1 cellular context compared by ENCODE assay signal in the genomic region with DNA sequence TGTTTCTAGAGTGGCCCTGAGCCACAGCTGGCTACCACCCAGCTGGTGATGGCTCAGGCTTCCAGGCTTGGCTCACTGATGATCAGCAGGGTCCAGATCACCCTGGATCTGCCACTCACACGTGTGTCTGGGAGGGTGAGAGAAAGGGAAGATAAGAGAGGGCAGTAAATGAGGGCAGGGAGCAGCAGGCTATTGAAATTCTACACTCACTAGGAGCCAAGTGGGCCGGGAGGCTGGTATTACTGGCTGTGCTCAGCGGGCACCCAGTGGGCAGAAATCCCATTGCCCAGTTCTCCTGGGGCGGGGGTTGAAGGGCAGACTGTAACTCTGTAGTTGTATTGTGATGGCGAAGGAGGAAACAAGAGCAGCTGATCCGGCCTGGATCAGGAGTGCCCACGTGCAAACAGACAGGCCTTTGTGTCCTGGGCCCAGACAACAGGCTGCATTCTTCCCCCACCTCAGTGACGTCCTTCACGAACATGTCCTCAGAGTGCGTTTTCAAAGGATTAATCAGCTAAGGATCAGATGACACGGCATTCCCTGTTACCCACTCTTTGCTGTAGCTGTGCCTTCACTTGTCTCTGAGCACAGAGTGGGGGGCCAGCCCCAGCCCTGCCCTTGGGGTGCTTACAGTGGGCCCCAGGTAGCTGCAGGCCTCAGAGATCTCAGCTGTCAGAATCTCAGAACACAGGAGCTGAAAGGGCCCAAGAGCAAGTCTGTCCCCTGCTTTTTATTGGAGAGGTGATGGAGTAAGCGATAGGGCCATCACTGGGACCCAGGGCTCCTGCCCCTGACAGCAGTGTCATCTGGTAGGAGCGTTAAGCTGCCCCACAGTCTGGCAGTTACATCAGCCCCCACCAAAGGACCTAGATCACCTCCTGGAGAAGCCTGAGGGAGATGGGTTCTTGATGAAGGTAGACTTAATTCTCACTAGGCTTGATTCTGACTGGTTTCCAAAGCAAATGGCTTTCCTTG.
TF ChIP-seq lines count a peak whose summit lies in the region.

No MANE protein-coding gene starts in this region.

TF ChIP-seq in HepG2, 621 proteins besides CTCF, POLR2A, EP300 and RAD21 (continued from another document and continues in another):
- 0 out of 2 replicates have a peak, but pooled peaks have one; percentile 22 for TF ChIP-seq ZBTB25 (CRISPR knock-in tag; IDR thresholded peaks at IDR 0.05)
- TF ChIP-seq AHDC1 (CRISPR knock-in tag; IDR thresholded peaks at IDR 0.05; ENCODE audit: borderline replicate concordance) = no peak
- TF ChIP-seq KDM4B (CRISPR knock-in tag; IDR thresholded peaks at IDR 0.05) = no peak
- no peak for TF ChIP-seq TERF1 (CRISPR knock-in tag; IDR thresholded peaks at IDR 0.05)
- no peak for TF ChIP-seq ZNF83 (CRISPR knock-in tag; IDR thresholded peaks at IDR 0.05; ENCODE audit: borderline replicate concordance)
- TF ChIP-seq, protein P1, sequence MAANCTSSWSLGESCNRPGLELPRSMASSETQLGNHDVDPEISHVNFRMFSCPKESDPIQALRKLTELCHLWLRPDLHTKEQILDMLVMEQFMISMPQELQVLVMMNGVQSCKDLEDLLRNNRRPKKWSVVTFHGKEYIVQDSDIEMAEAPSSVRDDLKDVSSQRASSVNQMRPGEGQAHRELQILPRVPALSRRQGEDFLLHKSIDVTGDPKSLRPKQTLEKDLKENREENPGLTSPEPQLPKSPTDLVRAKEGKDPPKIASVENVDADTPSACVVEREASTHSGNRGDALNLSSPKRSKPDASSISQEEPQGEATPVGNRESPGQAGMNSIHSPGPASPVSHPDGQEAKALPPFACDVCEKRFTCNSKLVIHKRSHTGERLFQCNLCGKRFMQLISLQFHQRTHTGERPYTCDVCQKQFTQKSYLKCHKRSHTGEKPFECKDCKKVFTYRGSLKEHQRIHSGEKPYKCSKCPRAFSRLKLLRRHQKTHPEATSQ (CRISPR knock-in tag; IDR thresholded peaks at IDR 0.05; ENCODE audit: borderline replicate concordance) = no peak
- no peak for TF ChIP-seq HDAC6 (IDR thresholded peaks at IDR 0.05; ENCODE audit: low read depth, low read length)
- no peak for TF ChIP-seq POLR2AphosphoS2 (IDR thresholded peaks at IDR 0.05; ENCODE audit: low read depth, low read length)
- TF ChIP-seq HNF4A (CRISPR knock-in tag; IDR thresholded peaks at IDR 0.05) = no peak
- TF ChIP-seq DZIP1 (CRISPR knock-in tag; IDR thresholded peaks at IDR 0.05) = 0 out of 2 replicates have a peak, but pooled peaks have one; percentile 53
- no peak for TF ChIP-seq SP1 (IDR thresholded peaks at IDR 0.05)
- no peak for TF ChIP-seq SP1 (CRISPR knock-in tag; IDR thresholded peaks at IDR 0.05)
- no peak for TF ChIP-seq ZNF329 (CRISPR knock-in tag; IDR thresholded peaks at IDR 0.05; ENCODE audit: low read depth)
- TF ChIP-seq PAX8 (CRISPR knock-in tag; IDR thresholded peaks at IDR 0.05; ENCODE audit: borderline replicate concordance) = no peak
- TF ChIP-seq ZNF512B (CRISPR knock-in tag; IDR thresholded peaks at IDR 0.05; ENCODE audit: borderline replicate concordance) = no peak
- no peak for TF ChIP-seq ZNF383 (CRISPR knock-in tag; IDR thresholded peaks at IDR 0.05; ENCODE audit: borderline replicate concordance)
- no peak for TF ChIP-seq ZBTB2 (CRISPR knock-in tag; IDR thresholded peaks at IDR 0.05; ENCODE audit: low read depth)
- no peak for TF ChIP-seq GZF1 (CRISPR knock-in tag; IDR thresholded peaks at IDR 0.05)
- TF ChIP-seq ZNF232 (CRISPR knock-in tag; IDR thresholded peaks at IDR 0.05; ENCODE audit: borderline replicate concordance) = no peak
- no peak for TF ChIP-seq ZNF235 (CRISPR knock-in tag; IDR thresholded peaks at IDR 0.05; ENCODE audit: borderline replicate concordance)
- TF ChIP-seq NCOA1 (CRISPR knock-in tag; IDR thresholded peaks at IDR 0.05) = no peak
- 0 out of 2 replicates have a peak, but pooled peaks have one; percentile 39 for TF ChIP-seq THAP11 (CRISPR knock-in tag; IDR thresholded peaks at IDR 0.05)
- no peak for TF ChIP-seq MZF1 (CRISPR knock-in tag; IDR thresholded peaks at IDR 0.05; ENCODE audit: borderline replicate concordance)
- no peak for TF ChIP-seq STAT6 (CRISPR knock-in tag; IDR thresholded peaks at IDR 0.05; ENCODE audit: borderline replicate concordance)
- TF ChIP-seq, protein P2, sequence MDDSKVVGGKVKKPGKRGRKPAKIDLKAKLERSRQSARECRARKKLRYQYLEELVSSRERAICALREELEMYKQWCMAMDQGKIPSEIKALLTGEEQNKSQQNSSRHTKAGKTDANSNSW (CRISPR knock-in tag; IDR thresholded peaks at IDR 0.05; ENCODE audit: borderline replicate concordance) = no peak
- TF ChIP-seq ZKSCAN1 (IDR thresholded peaks at IDR 0.05; ENCODE audit: low read length) = no peak
- TF ChIP-seq, protein P3, sequence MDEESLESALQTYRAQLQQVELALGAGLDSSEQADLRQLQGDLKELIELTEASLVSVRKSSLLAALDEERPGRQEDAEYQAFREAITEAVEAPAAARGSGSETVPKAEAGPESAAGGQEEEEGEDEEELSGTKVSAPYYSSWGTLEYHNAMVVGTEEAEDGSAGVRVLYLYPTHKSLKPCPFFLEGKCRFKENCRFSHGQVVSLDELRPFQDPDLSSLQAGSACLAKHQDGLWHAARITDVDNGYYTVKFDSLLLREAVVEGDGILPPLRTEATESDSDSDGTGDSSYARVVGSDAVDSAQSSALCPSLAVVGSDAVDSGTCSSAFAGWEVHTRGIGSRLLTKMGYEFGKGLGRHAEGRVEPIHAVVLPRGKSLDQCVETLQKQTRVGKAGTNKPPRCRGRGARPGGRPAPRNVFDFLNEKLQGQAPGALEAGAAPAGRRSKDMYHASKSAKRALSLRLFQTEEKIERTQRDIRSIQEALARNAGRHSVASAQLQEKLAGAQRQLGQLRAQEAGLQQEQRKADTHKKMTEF (CRISPR knock-in tag; IDR thresholded peaks at IDR 0.05) = peak; percentile 41; the same call in 1 of the 2 replicates
